12 cellular contexts compared by ENCODE assay signal in the genomic region with DNA sequence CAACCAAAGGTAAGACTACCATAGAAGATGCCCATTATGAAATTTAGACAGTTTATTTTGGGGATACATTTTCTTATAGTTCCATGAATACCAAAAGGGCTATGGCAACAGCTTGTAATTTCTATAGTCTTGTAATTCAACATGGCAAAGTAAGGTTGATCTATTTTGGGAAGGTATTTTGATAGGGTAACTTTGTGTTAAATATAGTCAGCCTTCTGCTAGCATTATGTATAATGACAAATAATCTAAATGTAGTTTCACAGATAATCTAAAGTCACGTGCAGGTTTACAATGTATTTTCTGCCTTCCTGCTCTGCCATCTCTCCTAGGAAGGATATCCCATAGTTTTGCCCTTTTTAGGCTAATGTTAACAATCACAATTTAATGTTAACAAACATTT.
DNase-seq lines count a peak whose midpoint lies in the region; ATAC-seq and TF ChIP-seq lines count a peak whose summit lies in the region.
"Had no signal": no experiment of that assay in that cellular context is flagged by ENCODE, and none has a peak within 500 bp of the region (broad histone marks: within the 10 kb centered on the region; RNA-seq: fewer than 3 reads in every experiment).

No MANE protein-coding gene starts in this region.

- no peak for DNase-seq in activated naive CD4-positive, alpha-beta T cell treated with anti-CD3 and anti-CD28 coated beads for 36 hours
- no peak for DNase-seq in activated naive CD4-positive, alpha-beta T cell treated with anti-CD3 and anti-CD28 coated beads, Interleukin-2, amount 50 U/mL, for 16 hours
- no peak for DNase-seq in effector memory CD4-positive, alpha-beta T cell
- no peak for DNase-seq in GM20000 (ENCODE audit: low spot score)
- DNase-seq in epidermal melanocyte (ENCODE audit: insufficient read length, low spot score) = no peak
- DNase-seq: DMS153, NCI-H226 had no signal

- no peak overlapping the region for H3K4me3 ChIP-seq in SU-DHL-6 (ENCODE audit: insufficient read depth, low read length, poor library complexity, severe bottlenecking)
- H3K4me3 ChIP-seq in effector memory CD4-positive, alpha-beta T cell (ENCODE audit: insufficient read depth, low read depth, low read length, poor library complexity, severe bottlenecking) = no peak overlapping the region
- H3K4me3 ChIP-seq: left lung, sigmoid colon had no signal

- H3K4me2 ChIP-seq in SU-DHL-6 (ENCODE audit: low read depth, low read length, poor library complexity, severe bottlenecking) = peak overlapping the region; percentile 40

- no peaks in the 10 kb centered on the region for H3K79me2 ChIP-seq in SU-DHL-6 (ENCODE audit: insufficient read depth, low read length)

- no peaks in the 10 kb centered on the region for H3K9me2 ChIP-seq in SU-DHL-6 (replicated peaks; ENCODE audit: insufficient read depth, low read length)

- H3K27ac Mint-ChIP-seq in activated naive CD4-positive, alpha-beta T cell treated with anti-CD3 and anti-CD28 coated beads for 36 hours = peak overlapping the region; percentile 75
- peak overlapping the region; percentile 90 for H3K27ac Mint-ChIP-seq in stimulated activated memory B cell treated with anti-CD40 and anti-IgM and Interleukin-4, amounts not matched to agents 10 μg/mL and 1 μg/mL and 100 μg/mL, for 72 hours

- intact Hi-C loops in activated naive CD4-positive, alpha-beta T cell treated with anti-CD3 and anti-CD28 coated beads for 36 hours (cut with micrococcal nuclease) = no loop called here

- no peak overlapping the region for H3K9ac ChIP-seq in SU-DHL-6 (ENCODE audit: low read length)

- H3K9me3 Mint-ChIP-seq in activated naive CD4-positive, alpha-beta T cell treated with anti-CD3 and anti-CD28 coated beads for 36 hours = peaks cover 6% of the 10 kb centered on the region
- H3K9me3 Mint-ChIP-seq in stimulated activated memory B cell treated with anti-CD40 and anti-IgM and Interleukin-4, amounts not matched to agents 10 μg/mL and 1 μg/mL and 100 μg/mL, for 72 hours = peaks cover 3% of the 10 kb centered on the region

- no peak overlapping the region for H3K4me3 Mint-ChIP-seq in activated naive CD4-positive, alpha-beta T cell treated with anti-CD3 and anti-CD28 coated beads for 36 hours
- peak overlapping the region; percentile 43 for H3K4me3 Mint-ChIP-seq in stimulated activated memory B cell treated with anti-CD40 and anti-IgM and Interleukin-4, amounts not matched to agents 10 μg/mL and 1 μg/mL and 100 μg/mL, for 72 hours

- no peaks in the 10 kb centered on the region for H3K36me3 Mint-ChIP-seq in activated naive CD4-positive, alpha-beta T cell treated with anti-CD3 and anti-CD28 coated beads for 36 hours (ENCODE audit: low read depth)
- H3K36me3 Mint-ChIP-seq in stimulated activated memory B cell treated with anti-CD40 and anti-IgM and Interleukin-4, amounts not matched to agents 10 μg/mL and 1 μg/mL and 100 μg/mL, for 72 hours = no peaks in the 10 kb centered on the region

- H4K20me1 ChIP-seq in SU-DHL-6 (ENCODE audit: low read depth, low read length) = no peaks in the 10 kb centered on the region

- H2AFZ ChIP-seq in SU-DHL-6 (ENCODE audit: low read depth, low read length, severe bottlenecking) = peak overlapping the region; percentile 68

- ATAC-seq in stimulated activated memory B cell treated with anti-CD40 and anti-IgM and Interleukin-4, amounts not matched to agents 10 μg/mL and 1 μg/mL and 100 μg/mL, for 72 hours = no peak
- ATAC-seq in HG03045 (IDR thresholded peaks at IDR 0.05; ENCODE audit: unreplicated experiment) = no peak

- no peaks in the 10 kb centered on the region for H3F3A ChIP-seq in SU-DHL-6 (ENCODE audit: insufficient read depth)

- H3K4me1 Mint-ChIP-seq in activated naive CD4-positive, alpha-beta T cell treated with anti-CD3 and anti-CD28 coated beads for 36 hours (ENCODE audit: low read depth) = peaks cover 60% of the 10 kb centered on the region
- H3K4me1 Mint-ChIP-seq in stimulated activated memory B cell treated with anti-CD40 and anti-IgM and Interleukin-4, amounts not matched to agents 10 μg/mL and 1 μg/mL and 100 μg/mL, for 72 hours = peaks cover 37% of the 10 kb centered on the region

- H3K4me1 ChIP-seq in effector memory CD4-positive, alpha-beta T cell (ENCODE audit: control insufficient read depth, insufficient read depth, low read length, poor library complexity, severe bottlenecking) = peaks cover 8% of the 10 kb centered on the region
- H3K4me1 ChIP-seq: sigmoid colon had no signal

- no peaks in the 10 kb centered on the region for H3K27me3 Mint-ChIP-seq in activated naive CD4-positive, alpha-beta T cell treated with anti-CD3 and anti-CD28 coated beads for 36 hours (ENCODE audit: low read depth)
- H3K27me3 Mint-ChIP-seq in stimulated activated memory B cell treated with anti-CD40 and anti-IgM and Interleukin-4, amounts not matched to agents 10 μg/mL and 1 μg/mL and 100 μg/mL, for 72 hours = no peaks in the 10 kb centered on the region

- TF ChIP-seq CTCF in SU-DHL-6 (IDR thresholded peaks at IDR 0.05; ENCODE audit: insufficient read depth, low read length, poor library complexity, severe bottlenecking) (no peak), GM20000 (IDR thresholded peaks at IDR 0.05; ENCODE audit: extremely low read depth, missing control alignments) (no peak)

- no peaks in the 10 kb centered on the region for H3K36me3 ChIP-seq in SU-DHL-6 (ENCODE audit: low read length)
- H3K36me3 ChIP-seq in effector memory CD4-positive, alpha-beta T cell (ENCODE audit: control insufficient read depth, insufficient read depth, low read length) = no peaks in the 10 kb centered on the region
- H3K36me3 ChIP-seq: left lung, sigmoid colon had no signal

- CTCF ChIA-PET in activated naive CD4-positive, alpha-beta T cell treated with anti-CD3 and anti-CD28 coated beads for 36 hours (lab: Charles Lee) = no interaction called here

- H3K27me3 ChIP-seq in SU-DHL-6 (ENCODE audit: low read length) = no peaks in the 10 kb centered on the region
- no peaks in the 10 kb centered on the region for H3K27me3 ChIP-seq in effector memory CD4-positive, alpha-beta T cell (replicated peaks; ENCODE audit: control insufficient read depth, insufficient read depth, low read length, poor library complexity, severe bottlenecking)
- H3K27me3 ChIP-seq: left lung, sigmoid colon had no signal

- no peaks in the 10 kb centered on the region for H3K9me3 ChIP-seq in SU-DHL-6 (ENCODE audit: insufficient read depth, low read length)
- no peaks in the 10 kb centered on the region for H3K9me3 ChIP-seq in effector memory CD4-positive, alpha-beta T cell (ENCODE audit: control insufficient read depth, low read length)
- H3K9me3 ChIP-seq: left lung, sigmoid colon had no signal

- H3K27ac ChIP-seq in SU-DHL-6 (ENCODE audit: low read depth, low read length) = peak overlapping the region; percentile 25
- peak overlapping the region; percentile 59 for H3K27ac ChIP-seq in effector memory CD4-positive, alpha-beta T cell (ENCODE audit: insufficient read depth, low read length, poor library complexity, severe bottlenecking)
